Comparison of ENCODE assay signal across 1 cellular context in the genomic region with DNA sequence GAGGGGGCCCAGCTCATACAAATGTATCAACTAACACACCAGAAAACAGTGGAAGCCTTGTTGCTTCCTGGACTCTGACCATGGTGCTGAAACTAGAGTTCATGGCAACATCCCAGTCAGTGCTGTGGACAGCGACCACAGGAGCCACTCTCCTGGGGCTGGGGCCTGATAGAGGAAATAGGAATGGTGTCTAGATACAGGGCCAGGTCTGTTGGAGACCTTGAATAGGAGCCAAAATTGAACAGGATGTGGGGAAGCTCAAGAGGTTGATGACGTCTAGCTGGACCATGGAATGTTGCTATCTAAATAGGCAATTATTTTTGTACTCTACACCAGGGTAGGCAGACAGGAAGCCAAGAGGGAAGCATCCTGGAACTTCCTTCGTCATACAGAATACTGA.
TF ChIP-seq lines count a peak whose summit lies in the region.

No MANE protein-coding gene starts in this region.

TF ChIP-seq in K562, 482 proteins besides CTCF, POLR2A, EP300 and RAD21 (continued from another document and continues in another):
- TF ChIP-seq, protein P1, sequence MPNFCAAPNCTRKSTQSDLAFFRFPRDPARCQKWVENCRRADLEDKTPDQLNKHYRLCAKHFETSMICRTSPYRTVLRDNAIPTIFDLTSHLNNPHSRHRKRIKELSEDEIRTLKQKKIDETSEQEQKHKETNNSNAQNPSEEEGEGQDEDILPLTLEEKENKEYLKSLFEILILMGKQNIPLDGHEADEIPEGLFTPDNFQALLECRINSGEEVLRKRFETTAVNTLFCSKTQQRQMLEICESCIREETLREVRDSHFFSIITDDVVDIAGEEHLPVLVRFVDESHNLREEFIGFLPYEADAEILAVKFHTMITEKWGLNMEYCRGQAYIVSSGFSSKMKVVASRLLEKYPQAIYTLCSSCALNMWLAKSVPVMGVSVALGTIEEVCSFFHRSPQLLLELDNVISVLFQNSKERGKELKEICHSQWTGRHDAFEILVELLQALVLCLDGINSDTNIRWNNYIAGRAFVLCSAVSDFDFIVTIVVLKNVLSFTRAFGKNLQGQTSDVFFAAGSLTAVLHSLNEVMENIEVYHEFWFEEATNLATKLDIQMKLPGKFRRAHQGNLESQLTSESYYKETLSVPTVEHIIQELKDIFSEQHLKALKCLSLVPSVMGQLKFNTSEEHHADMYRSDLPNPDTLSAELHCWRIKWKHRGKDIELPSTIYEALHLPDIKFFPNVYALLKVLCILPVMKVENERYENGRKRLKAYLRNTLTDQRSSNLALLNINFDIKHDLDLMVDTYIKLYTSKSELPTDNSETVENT (CRISPR knock-in tag; IDR thresholded peaks at IDR 0.05), result no peak
- peak; percentile 41 for TF ChIP-seq SAP30 (IDR thresholded peaks at IDR 0.05; ENCODE audit: borderline replicate concordance, insufficient read depth, low read depth, low read length, poor library complexity, severe bottlenecking)
- TF ChIP-seq MCM2 (IDR thresholded peaks at IDR 0.05; ENCODE audit: low read depth), result no peak
- peak; percentile 95 for TF ChIP-seq ZNF197 (CRISPR knock-in tag; IDR thresholded peaks at IDR 0.05; ENCODE audit: low read depth)
- TF ChIP-seq DIDO1 (tag; IDR thresholded peaks at IDR 0.05; ENCODE audit: low read depth), result no peak
- TF ChIP-seq STAG1 (CRISPR knock-in tag; IDR thresholded peaks at IDR 0.05; ENCODE audit: borderline replicate concordance), result peak; percentile 15; the same call in 1 of the 2 replicates
- TF ChIP-seq ZSCAN32 (CRISPR knock-in tag; IDR thresholded peaks at IDR 0.05), result no peak
- no peak for TF ChIP-seq ZNF561 (CRISPR knock-in tag; conservative IDR thresholded peaks at IDR 0.05)
- no peak for TF ChIP-seq SRSF7 (optimal IDR thresholded peaks at IDR 0.05; ENCODE audit: low read depth, low read length)
- TF ChIP-seq KAT8 (IDR thresholded peaks at IDR 0.05; ENCODE audit: low read depth), result no peak
- TF ChIP-seq ZNF449 (CRISPR knock-in tag; IDR thresholded peaks at IDR 0.05), result peak; percentile 33; the same call in 1 of the 2 replicates
- TF ChIP-seq MCM7 (IDR thresholded peaks at IDR 0.05), result no peak
- no peak for TF ChIP-seq RBFOX2 (IDR thresholded peaks at IDR 0.05; ENCODE audit: low read depth, low read length)
- TF ChIP-seq SIN3A (IDR thresholded peaks at IDR 0.05; ENCODE audit: borderline replicate concordance in 2 of 2, control insufficient read depth in 1 of 2, low read depth in 2 of 2, low read length in 2 of 2), result peak; percentile 78 to 97; a peak in 3 of 4 replicates
- no peak for TF ChIP-seq ID3 (CRISPR knock-in tag; IDR thresholded peaks at IDR 0.05)
- no peak for TF ChIP-seq ID3 (tag; IDR thresholded peaks at IDR 0.05)
- TF ChIP-seq AFF1 (IDR thresholded peaks at IDR 0.05; ENCODE audit: low read depth in 1 of 2, partially characterized antibody in 2 of 2), result peak in 1 of 2 experiments; percentile 99
- TF ChIP-seq ZNF639 (CRISPR knock-in tag; conservative IDR thresholded peaks at IDR 0.05 in 1 of 2, IDR thresholded peaks at IDR 0.05 in 1 of 2), result peak; percentile 73 to 94; a peak in 2 of 4 replicates
- no peak for TF ChIP-seq HMG20B (CRISPR knock-in tag; IDR thresholded peaks at IDR 0.05)
- peak; percentile 93 for TF ChIP-seq ZNF766 (CRISPR knock-in tag; conservative IDR thresholded peaks at IDR 0.05)
- TF ChIP-seq TAF15 (IDR thresholded peaks at IDR 0.05; ENCODE audit: low read depth, low read length), result no peak
- TF ChIP-seq, protein P2, sequence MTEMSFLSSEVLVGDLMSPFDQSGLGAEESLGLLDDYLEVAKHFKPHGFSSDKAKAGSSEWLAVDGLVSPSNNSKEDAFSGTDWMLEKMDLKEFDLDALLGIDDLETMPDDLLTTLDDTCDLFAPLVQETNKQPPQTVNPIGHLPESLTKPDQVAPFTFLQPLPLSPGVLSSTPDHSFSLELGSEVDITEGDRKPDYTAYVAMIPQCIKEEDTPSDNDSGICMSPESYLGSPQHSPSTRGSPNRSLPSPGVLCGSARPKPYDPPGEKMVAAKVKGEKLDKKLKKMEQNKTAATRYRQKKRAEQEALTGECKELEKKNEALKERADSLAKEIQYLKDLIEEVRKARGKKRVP (CRISPR knock-in tag; IDR thresholded peaks at IDR 0.05), result no peak
- TF ChIP-seq CTCFL (IDR thresholded peaks at IDR 0.05; ENCODE audit: borderline replicate concordance, insufficient read depth, low read depth, low read length, poor library complexity, severe bottlenecking), result no peak
- TF ChIP-seq CHD7 (IDR thresholded peaks at IDR 0.05; ENCODE audit: low read depth, low read length), result no peak
